ENCODE assay signal across 12 cellular contexts in the genomic region with DNA sequence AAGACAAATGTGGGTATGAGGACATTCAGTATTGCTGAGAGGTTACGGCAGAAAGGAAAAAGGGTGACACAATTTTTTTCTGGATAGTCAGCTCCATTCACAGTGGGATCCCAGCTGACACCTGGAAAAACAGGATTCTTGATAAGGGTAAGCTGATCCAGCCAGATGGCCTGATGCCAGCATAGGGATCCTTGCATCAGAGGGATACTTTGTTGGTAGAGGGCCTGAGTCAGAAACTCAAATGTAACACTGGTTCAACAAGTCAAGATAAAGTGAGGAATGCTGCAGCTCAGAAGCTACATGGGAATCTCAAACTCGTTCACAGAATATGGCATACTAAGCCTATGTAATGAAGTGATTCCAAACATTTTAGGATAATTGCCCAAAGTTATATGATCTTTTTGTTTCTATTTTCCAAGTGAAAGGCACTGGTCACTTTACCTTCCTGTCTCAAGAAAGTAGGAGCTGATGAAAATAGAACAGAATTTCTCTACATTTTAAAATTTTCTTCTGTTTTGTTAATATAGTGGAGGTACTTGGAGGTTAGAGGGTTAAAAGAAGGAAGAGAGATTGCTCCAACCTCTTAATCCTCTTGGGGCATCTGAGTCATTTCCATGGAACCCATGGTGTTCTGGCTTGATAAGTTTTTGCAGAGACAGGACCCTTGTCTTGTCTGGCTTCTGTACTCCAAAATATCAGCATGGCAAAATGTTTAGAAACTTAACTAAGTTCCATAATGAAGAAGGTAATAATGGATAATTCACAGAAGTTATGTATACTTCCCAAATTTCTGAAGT.
A peak's percentile ranks its signal among the peaks of the same experiment; 100 is the strongest.
DNase-seq lines count a peak whose midpoint lies in the region; ATAC-seq and TF ChIP-seq lines count a peak whose summit lies in the region.
"Had no signal": no experiment of that assay in that cellular context is flagged by ENCODE, and none has a peak within 500 bp of the region (broad histone marks: within the 10 kb centered on the region; RNA-seq: fewer than 3 reads in every experiment).

No MANE protein-coding gene starts in this region.

- H3K79me2 ChIP-seq in trophoblast cell (ENCODE audit: control insufficient read depth, insufficient read depth, low read length, poor library complexity) (no peaks in the 10 kb centered on the region), GM23248 (ENCODE audit: insufficient read depth) (no peaks in the 10 kb centered on the region)

- H3K9ac ChIP-seq in trophoblast cell (ENCODE audit: low read length) (no peak overlapping the region), GM23248 (no peak overlapping the region)

- peak overlapping the region; percentile 30 for H4K91ac ChIP-seq in trophoblast cell (ENCODE audit: low read depth, low read length)

- H3K4me1 ChIP-seq in trophoblast cell (ENCODE audit: control insufficient read depth in 1 of 2, insufficient read depth in 2 of 2, low read length in 2 of 2): no peaks in the 10 kb centered on the region
- H3K4me1 ChIP-seq in GM23248 (ENCODE audit: insufficient read depth): no peaks in the 10 kb centered on the region
- H3K4me1 ChIP-seq: Peyer's patch had no signal

- no peak for TF ChIP-seq CTCF in epithelial cell of esophagus (IDR thresholded peaks at IDR 0.05; ENCODE audit: insufficient read depth, low read depth, low read length, missing control alignments)

- H2BK120ac ChIP-seq in trophoblast cell (ENCODE audit: insufficient read depth, low read length, poor library complexity): no peak overlapping the region

- ATAC-seq in GM21528 (IDR thresholded peaks at IDR 0.05; ENCODE audit: low FRiP score, unreplicated experiment): no peak
- ATAC-seq in HG02759 (IDR thresholded peaks at IDR 0.05; ENCODE audit: unreplicated experiment): no peak
- ATAC-seq: stimulated activated naive CD8-positive, alpha-beta T cell treated with anti-CD3 and anti-CD28 coated beads, Interleukin-15, Interleukin-2, amounts not matched to agents 100 U/mL and 50 U/mL, for 24 hours had no signal

- DNase-seq in HS-5 (ENCODE audit: low read depth): peak; percentile 23
- peak; percentile 69 for DNase-seq in NCI-H510A treated with DMSO at 0.1 percent for 48 hours (lab: John Stamatoyannopoulos, UW)
- DNase-seq in epithelial cell of esophagus (ENCODE audit: low read depth): peak; percentile 97
- peak; percentile 89 to 97 for DNase-seq in trophoblast cell
- DNase-seq in occipital lobe (lab: John Stamatoyannopoulos, UW): no peak
- DNase-seq in GM23248: no peak
- DNase-seq: activated CD8-positive, alpha-beta memory T cell treated with anti-CD3 and anti-CD28 coated beads, Interleukin-2, amount 50 U/mL, for 48 hours; MM.1S; Peyer's patch; stimulated activated naive CD8-positive, alpha-beta T cell treated with anti-CD3 and anti-CD28 coated beads, Interleukin-15, Interleukin-2, amounts not matched to agents 100 U/mL and 50 U/mL, for 24 hours had no signal

- H3K18ac ChIP-seq in trophoblast cell (ENCODE audit: low read length): no peak overlapping the region

- H2AK5ac ChIP-seq in trophoblast cell (ENCODE audit: low read length): no peak overlapping the region

- in situ Hi-C loops in GM23248 (cut with MboI): no loop called here

- no peak overlapping the region for H2AFZ ChIP-seq in trophoblast cell (ENCODE audit: insufficient read depth, low read length, poor library complexity)
- H2AFZ ChIP-seq in GM23248: no peak overlapping the region

- H3K4me2 ChIP-seq in trophoblast cell (ENCODE audit: low read length): no peak overlapping the region
- no peak overlapping the region for H3K4me2 ChIP-seq in GM23248 (ENCODE audit: unreplicated experiment)

- H3K14ac ChIP-seq in trophoblast cell (ENCODE audit: low read length): no peak overlapping the region

- H3F3A ChIP-seq in GM23248 (ENCODE audit: insufficient read depth): no peaks in the 10 kb centered on the region

- H3K4me3 ChIP-seq in epithelial cell of esophagus (ENCODE audit: low read length) (no peak overlapping the region), trophoblast cell (ENCODE audit: low read depth, low read length) (no peak overlapping the region), GM23248 (no peak overlapping the region)
- H3K4me3 ChIP-seq: Peyer's patch had no signal

- no peak overlapping the region for H4K8ac ChIP-seq in trophoblast cell (ENCODE audit: low read depth, low read length)

- no peak overlapping the region for H2BK5ac ChIP-seq in trophoblast cell (ENCODE audit: low read depth, low read length, poor library complexity)

- H4K12ac ChIP-seq in trophoblast cell (ENCODE audit: low read depth, low read length): no peak overlapping the region

- H3K79me1 ChIP-seq in trophoblast cell (ENCODE audit: low read length): no peaks in the 10 kb centered on the region

- H3K36me3 ChIP-seq in trophoblast cell (ENCODE audit: control insufficient read depth in 1 of 2, insufficient read depth in 2 of 2, low read length in 2 of 2) (no peaks in the 10 kb centered on the region), GM23248 (ENCODE audit: low read depth) (no peaks in the 10 kb centered on the region)
- H3K36me3 ChIP-seq: Peyer's patch had no signal

- no peaks in the 10 kb centered on the region for H3K9me2 ChIP-seq in GM23248 (ENCODE audit: insufficient read depth)

- no peak overlapping the region for H3K4ac ChIP-seq in trophoblast cell (ENCODE audit: low read depth, low read length)

- H3K9me3 ChIP-seq in trophoblast cell (ENCODE audit: insufficient read depth, low read depth, low read length) (no peaks in the 10 kb centered on the region), GM23248 (ENCODE audit: low read depth) (no peaks in the 10 kb centered on the region)
- H3K9me3 ChIP-seq: Peyer's patch had no signal

- no peak overlapping the region for H2BK12ac ChIP-seq in trophoblast cell (ENCODE audit: low read length)

- H3K27me3 ChIP-seq in trophoblast cell (ENCODE audit: insufficient read depth, low read length) (no peaks in the 10 kb centered on the region), GM23248 (replicated peaks; ENCODE audit: insufficient read depth) (no peaks in the 10 kb centered on the region)
- H3K27me3 ChIP-seq: Peyer's patch had no signal

- no peak overlapping the region for H3K23ac ChIP-seq in trophoblast cell (ENCODE audit: low read length)

- H3K27ac ChIP-seq in trophoblast cell (ENCODE audit: low read depth, low read length) (peak overlapping the region; percentile 58), GM23248 (no peak overlapping the region)
- H3K27ac ChIP-seq: Peyer's patch had no signal

- no CpG with 5 or more reads among the region's 2 CpGs for WGBS in trophoblast cell (ENCODE audit: extremely low coverage, insufficient coverage, insufficient read length)
- WGBS in GM23248 (ENCODE audit: low coverage in 1 of 2, low lambda C conversion rate in 2 of 2, missing lambda C conversion rate in 2 of 2), 2 experiments: 12 to 18% methylated on average over 2 of the region's 2 CpGs

- H4K20me1 ChIP-seq in GM23248 (ENCODE audit: insufficient read depth): no peaks in the 10 kb centered on the region

Comparison
In these comparisons a context has a peak if more than half of its experiments do, and no peak if none do; other contexts are left out.
1. DNase-seq: peak in HS-5 (single experiment), NCI-H510A treated with DMSO at 0.1 percent for 48 hours (single experiment), epithelial cell of esophagus (single experiment) and trophoblast cell (2 of 2); none in occipital lobe (single experiment) and GM23248 (single experiment).